19 cellular contexts compared by ENCODE assay signal in genomic region chr2:63122921-63123320, GRCh38.
A peak's percentile ranks its signal among the peaks of the same experiment; 100 is the strongest.
DNase-seq lines count a peak whose midpoint lies in the region; ATAC-seq, FAIRE-seq and TF ChIP-seq lines count a peak whose summit lies in the region.
"Had no signal": no experiment of that assay in that cellular context is flagged by ENCODE, and none has a peak within 500 bp of the region (broad histone marks: within the 10 kb centered on the region; RNA-seq: fewer than 3 reads in every experiment).

No MANE protein-coding gene starts in this region.

- H3K4me3 Mint-ChIP-seq in H9 (no peak overlapping the region), type B pancreatic cell (peak overlapping the region; percentile 81), endothelial cell (ENCODE audit: unreplicated experiment) (no peak overlapping the region)
- H3K4me3 Mint-ChIP-seq: CD4-positive, alpha-beta T cell had no signal

- H3K4me1 ChIP-seq in H9 (ENCODE audit: insufficient read depth, low read length) (no peaks in the 10 kb centered on the region), keratinocyte (ENCODE audit: control insufficient read depth, extremely low read depth, insufficient read depth, low read length) (peaks cover 17% of the 10 kb centered on the region)

- no peak overlapping the region for H3K4me2 ChIP-seq in H9 (ENCODE audit: insufficient read depth, insufficient read length, low read length)
- peak overlapping the region; percentile 83 for H3K4me2 ChIP-seq in keratinocyte (ENCODE audit: control insufficient read depth, extremely low read depth, insufficient read depth, low read depth, low read length)
- H3K4me2 ChIP-seq: BLaER1 had no signal

- H3K4me1 Mint-ChIP-seq in H9, result peaks cover 9% of the 10 kb centered on the region in 2 experiments; a peak in 2 of 4 replicates
- no peaks in the 10 kb centered on the region for H3K4me1 Mint-ChIP-seq in type B pancreatic cell (ENCODE audit: unreplicated experiment)
- no peaks in the 10 kb centered on the region for H3K4me1 Mint-ChIP-seq in endothelial cell (ENCODE audit: unreplicated experiment)

- no peak overlapping the region for H3T11ph ChIP-seq in H9 (ENCODE audit: low read length)

- H3K23me2 ChIP-seq in H9 (ENCODE audit: insufficient read length, low read depth, low read length, poor library complexity, severe bottlenecking), result no peaks in the 10 kb centered on the region

- H2BK5ac ChIP-seq in H9 (ENCODE audit: insufficient read length, low read length), result no peak overlapping the region

- H2AK5ac ChIP-seq in H9 (ENCODE audit: insufficient read length, low read length), result no peak overlapping the region

- H3K9me3 ChIP-seq in H9 (ENCODE audit: control insufficient read depth, low read depth, low read length), result no peaks in the 10 kb centered on the region
- H3K9me3 ChIP-seq in keratinocyte (ENCODE audit: control insufficient read depth, low read depth, low read length), result no peaks in the 10 kb centered on the region
- H3K9me3 ChIP-seq: BLaER1 had no signal

- H4K20me1 ChIP-seq in H9 (ENCODE audit: control insufficient read depth, insufficient read depth, insufficient read length) (no peaks in the 10 kb centered on the region), keratinocyte (ENCODE audit: control insufficient read depth, extremely low read depth, insufficient read depth, low read length) (no peaks in the 10 kb centered on the region)
- H4K20me1 ChIP-seq: BLaER1 had no signal

- peaks cover 0 to 6% of the 10 kb centered on the region in 2 experiments; a peak in 2 of 5 replicates for H3K9me3 Mint-ChIP-seq in H9
- no peaks in the 10 kb centered on the region for H3K9me3 Mint-ChIP-seq in type B pancreatic cell
- H3K9me3 Mint-ChIP-seq in endothelial cell (ENCODE audit: unreplicated experiment), result no peaks in the 10 kb centered on the region

- no peaks in the 10 kb centered on the region for H3K79me1 ChIP-seq in H9 (ENCODE audit: insufficient read depth, low read depth, low read length, poor library complexity, severe bottlenecking)

- peak overlapping the region in 2 of 3 experiments; percentile 37 to 48 for H3K4me3 ChIP-seq in keratinocyte (ENCODE audit: control insufficient read depth in 2 of 3, extremely low read depth in 1 of 3, insufficient read depth in 2 of 3, low read depth in 1 of 3, low read length in 3 of 3)
- H3K4me3 ChIP-seq: BLaER1 had no signal

- no peak overlapping the region for H3K23ac ChIP-seq in H9 (ENCODE audit: insufficient read length, low read depth, low read length)

- H3K36me3 ChIP-seq in keratinocyte (ENCODE audit: control insufficient read depth in 2 of 2, extremely low read depth in 1 of 2, insufficient read depth in 2 of 2, low read length in 2 of 2), result no peaks in the 10 kb centered on the region

- WGBS in H9 (ENCODE audit: extremely low coverage, insufficient read length, low lambda C conversion rate), result no CpG with 5 or more reads among the region's 3 CpGs

- H2BK12ac ChIP-seq in H9 (ENCODE audit: insufficient read length, low read depth, low read length), result no peak overlapping the region

- no peak overlapping the region for H3K27ac Mint-ChIP-seq in H9
- peak overlapping the region; percentile 89 for H3K27ac Mint-ChIP-seq in type B pancreatic cell
- H3K27ac Mint-ChIP-seq in endothelial cell (ENCODE audit: unreplicated experiment), result no peak overlapping the region
- H3K27ac Mint-ChIP-seq: CD4-positive, alpha-beta T cell had no signal

- no peak overlapping the region for H2AFZ ChIP-seq in H9 (ENCODE audit: low read length)
- H2AFZ ChIP-seq in keratinocyte (ENCODE audit: control insufficient read depth, low read length), result peak overlapping the region; percentile 93

- no peak overlapping the region for H2BK120ac ChIP-seq in H9 (ENCODE audit: low read depth, low read length, poor library complexity, severe bottlenecking)

- H2BK20ac ChIP-seq in H9 (ENCODE audit: low read depth, low read length, poor library complexity, severe bottlenecking), result peak overlapping the region; percentile 26

- no peak for TF ChIP-seq CTCF in H9 (conservative IDR thresholded peaks at IDR 0.05)
- no peak for TF ChIP-seq CTCF in keratinocyte (optimal IDR thresholded peaks at IDR 0.05 in 1 of 3, IDR thresholded peaks at IDR 0.05 in 1 of 3, conservative IDR thresholded peaks at IDR 0.05 in 1 of 3; ENCODE audit: extremely low read depth in 1 of 3, insufficient read depth in 2 of 3, low read length in 3 of 3)
- TF ChIP-seq CTCF in type B pancreatic cell (conservative IDR thresholded peaks at IDR 0.05), result no peak
- TF ChIP-seq CTCF in endothelial cell (IDR thresholded peaks at IDR 0.05; ENCODE audit: unreplicated experiment), result no peak

- dilution Hi-C loops in keratinocyte (cut with MboI; ENCODE audit: extremely low pct_ligation_motif_present, low sequenced_read_pairs), result no loop called here

- no peak overlapping the region for H4K5ac ChIP-seq in H9 (ENCODE audit: insufficient read length, low read depth, low read length)

- H3K36me3 Mint-ChIP-seq in H9 (ENCODE audit: insufficient read depth in 1 of 3, low read depth in 3 of 3), result peaks cover 4 to 33% (median 8%) of the 10 kb centered on the region in 3 experiments; a peak in 6 of 7 replicates
- no peaks in the 10 kb centered on the region for H3K36me3 Mint-ChIP-seq in type B pancreatic cell
- no peaks in the 10 kb centered on the region for H3K36me3 Mint-ChIP-seq in endothelial cell (ENCODE audit: low read depth, unreplicated experiment)

- no peaks in the 10 kb centered on the region for H3K9me1 ChIP-seq in keratinocyte (ENCODE audit: control insufficient read depth, extremely low read depth, insufficient read depth, low read length)

- DNase-seq in DMS53 (lab: John Stamatoyannopoulos, UW) (peak; percentile 7), DMS53 treated with DMSO at 0.1 percent for 48 hours (lab: John Stamatoyannopoulos, UW; ENCODE audit: unreplicated experiment) (no peak), H9 (no peak), keratinocyte (ENCODE audit: low read depth, low spot score) (peak; percentile 11), type B pancreatic cell (ENCODE audit: extremely low spot score, unreplicated experiment) (no peak), endothelial cell (ENCODE audit: low spot score) (no peak), NCI-H1694 (lab: John Stamatoyannopoulos, UW) (no peak)
- DNase-seq: AML-193; Calu3; CD4-positive, alpha-beta T cell; DMS 273 treated with DMSO at 0.1 percent for 48 hours; DMS79 treated with DMSO at 0.1 percent for 48 hours; EL; GF-D8 had no signal

- no peaks in the 10 kb centered on the region for H3K27me3 ChIP-seq in H9 (ENCODE audit: insufficient read depth, low read length)
- no peaks in the 10 kb centered on the region for H3K27me3 ChIP-seq in keratinocyte (ENCODE audit: control insufficient read depth, extremely low read depth, insufficient read depth, low read length)
- H3K27me3 ChIP-seq: BLaER1 had no signal

- no peaks in the 10 kb centered on the region for H3K27me3 Mint-ChIP-seq in H9 (ENCODE audit: low read depth)
- no peaks in the 10 kb centered on the region for H3K27me3 Mint-ChIP-seq in type B pancreatic cell
- H3K27me3 Mint-ChIP-seq in endothelial cell (ENCODE audit: unreplicated experiment), result no peaks in the 10 kb centered on the region
- H3K27me3 Mint-ChIP-seq: CD4-positive, alpha-beta T cell had no signal

- no peak overlapping the region for H3K14ac ChIP-seq in H9 (ENCODE audit: insufficient read depth, low read length)

- no peak overlapping the region for H3K18ac ChIP-seq in H9 (ENCODE audit: insufficient read length, low read depth, low read length)

- H3K79me2 ChIP-seq in H9 (ENCODE audit: insufficient read depth, low read length) (no peaks in the 10 kb centered on the region), keratinocyte (ENCODE audit: control insufficient read depth, insufficient read depth, low read length) (no peaks in the 10 kb centered on the region)

- no peak for ATAC-seq in GM19467 (IDR thresholded peaks at IDR 0.05; ENCODE audit: unreplicated experiment)
- ATAC-seq: HCT116 had no signal

- H3K9ac ChIP-seq in H9 (ENCODE audit: extremely low read depth, insufficient read length, low read length) (no peak overlapping the region), keratinocyte (ENCODE audit: control insufficient read depth, extremely low read depth, insufficient read depth, low read length) (peak overlapping the region; percentile 49)
- H3K9ac ChIP-seq: BLaER1 had no signal

- FAIRE-seq in keratinocyte (lab: Jason Lieb, UNC), result no peak

- H3K27ac ChIP-seq in H9 (ENCODE audit: insufficient read length, low read depth, low read length) (no peak overlapping the region), keratinocyte (ENCODE audit: control insufficient read depth, insufficient read depth, low read length) (peak overlapping the region; percentile 69)
- H3K27ac ChIP-seq: 22Rv1, BLaER1, HL-60 had no signal

- H4K8ac ChIP-seq in H9 (replicated peaks; ENCODE audit: insufficient read length, low read depth, low read length), result no peak overlapping the region

- no peak overlapping the region for H4K91ac ChIP-seq in H9 (ENCODE audit: insufficient read length, low read depth, low read length)

- no peak overlapping the region for H3K4ac ChIP-seq in H9 (ENCODE audit: low read depth, low read length)

- no peak overlapping the region for H3K56ac ChIP-seq in H9 (ENCODE audit: insufficient read length, low read depth, low read length)

- no peak overlapping the region for H2BK15ac ChIP-seq in H9 (ENCODE audit: low read depth, low read length)

Comparison
In these comparisons a context has a peak if more than half of its experiments do, and no peak if none do; other contexts are left out.
1. DNase-seq: peak in DMS53 (single experiment) and keratinocyte (single experiment); none in DMS53 treated with DMSO at 0.1 percent for 48 hours (single experiment), H9 (single experiment), type B pancreatic cell (single experiment), endothelial cell (single experiment) and NCI-H1694 (single experiment).